30 cellular contexts compared by ENCODE assay signal in the genomic region with DNA sequence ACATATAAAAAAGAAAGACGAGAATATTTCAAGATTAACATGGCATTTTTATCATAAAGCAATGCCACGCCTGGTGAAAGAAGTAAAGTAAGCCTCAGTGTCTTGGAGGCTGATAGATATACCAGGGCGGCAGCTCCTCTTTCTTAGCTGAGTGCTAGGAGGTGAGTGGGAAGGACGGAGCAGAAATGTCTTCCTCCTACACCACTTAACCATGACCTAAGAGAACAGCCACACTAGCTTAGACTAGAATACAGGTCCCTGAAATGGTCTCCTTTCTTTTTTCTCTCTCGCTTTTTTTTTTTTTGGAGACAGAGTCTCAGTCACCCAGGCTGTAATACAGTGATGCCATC.
"Had no signal": no experiment of that assay in that cellular context is flagged by ENCODE, and none has a peak within 500 bp of the region (broad histone marks: within the 10 kb centered on the region; RNA-seq: fewer than 3 reads in every experiment).

No MANE protein-coding gene starts in this region.

- DNase-seq: activated CD4-positive, alpha-beta memory T cell treated with anti-CD3 and anti-CD28 coated beads for 36 hours; activated CD4-positive, alpha-beta T cell treated with anti-CD3 and anti-CD28 coated beads for 36 hours; activated CD4-positive, alpha-beta T cell treated with anti-CD3 and anti-CD28 coated beads, Interleukin-2, amount 10 ng/mL, durations not matched to agents 24 days and 14 days; activated CD4-positive, CD25-positive, alpha-beta regulatory T cell; activated CD4-positive, CD25-positive, alpha-beta regulatory T cell treated with anti-CD3 and anti-CD28 coated beads, Interleukin-2, amount 50 U/mL, for 72 hours; activated CD8-positive, alpha-beta memory T cell treated with anti-CD3 and anti-CD28 coated beads, Interleukin-2, amount 10 ng/mL, durations not matched to agents 7 days and 5 days; activated CD8-positive, alpha-beta memory T cell treated with anti-CD3 and anti-CD28 coated beads, Interleukin-2, amount 50 U/mL, for 4 hours; activated CD8-positive, alpha-beta T cell treated with anti-CD3 and anti-CD28 coated beads, Interleukin-2, amount 10 ng/mL, durations not matched to agents 7 days and 5 days; activated effector memory CD4-positive, alpha-beta T cell treated with anti-CD3 and anti-CD28 coated beads, Interleukin-2, amount 50 U/mL, for 16 hours; activated naive CD4-positive, alpha-beta T cell treated with anti-CD3 and anti-CD28 coated beads for 36 hours; activated naive CD8-positive, alpha-beta T cell treated with anti-CD3 and anti-CD28 coated beads for 36 hours; activated naive CD8-positive, alpha-beta T cell treated with anti-CD3 and anti-CD28 coated beads, Interleukin-2, amount 50 U/mL, for 24 hours; activated T-cell treated with anti-CD3 and anti-CD28 coated beads, Interleukin-2, amount 50 U/mL, for 1 hour; activated T-cell treated with anti-CD3 and anti-CD28 coated beads, Interleukin-2, amount 50 U/mL, for 48 hours; adrenal gland; amygdala; aorta; body of pancreas; cerebellar nuclear complex; colonic mucosa; effector CD8-positive, alpha-beta T cell; foreskin fibroblast; hippocampal formation; T1000; WERI-Rb-1 had no signal

- H3K9me3 Mint-ChIP-seq: activated CD4-positive, alpha-beta memory T cell treated with anti-CD3 and anti-CD28 coated beads for 36 hours; activated CD4-positive, alpha-beta T cell treated with anti-CD3 and anti-CD28 coated beads, Interleukin-2, amount 10 ng/mL, durations not matched to agents 24 days and 14 days; activated naive CD4-positive, alpha-beta T cell treated with anti-CD3 and anti-CD28 coated beads for 36 hours; activated naive CD4-positive, alpha-beta T cell treated with anti-CD3 and anti-CD28 coated beads, Interleukin-2, amount 50 U/mL, for 24 hours; activated naive CD8-positive, alpha-beta T cell treated with anti-CD3 and anti-CD28 coated beads for 36 hours; activated T-helper 1 cell treated with anti-CD3 and anti-CD28 coated beads, Interleukin-12 subunit alpha, Interleukin-12 subunit beta, Interleukin-2, Interleukin-4 antibody, amounts not matched to agents 30 ng/mL and 10 ng/mL and 1 ng/mL, durations not matched to agents 14 hours and 24 hours and 36 hours; activated T-helper 2 cell treated with anti-CD3 and anti-CD28 coated beads, Interferon-gamma antibody, Interleukin-2, Interleukin-4, amounts not matched to agents 10 μg/mL and 5 μg/mL and 100 μg/mL, durations not matched to agents 14 hours and 24 hours and 36 hours; T-helper 2 cell treated with Interferon-gamma antibody and Interleukin-4, amounts not matched to agents 5 μg/mL and 100 μg/mL, for 36 hours had no signal

- H3K36me3 ChIP-seq: adrenal gland, colonic mucosa, WERI-Rb-1 had no signal

- H3K27me3 Mint-ChIP-seq: activated CD4-positive, alpha-beta memory T cell treated with anti-CD3 and anti-CD28 coated beads for 36 hours; activated CD4-positive, alpha-beta T cell treated with anti-CD3 and anti-CD28 coated beads for 36 hours; activated CD4-positive, alpha-beta T cell treated with anti-CD3 and anti-CD28 coated beads, Interleukin-2, amount 10 ng/mL, durations not matched to agents 24 days and 14 days; activated naive CD4-positive, alpha-beta T cell treated with anti-CD3 and anti-CD28 coated beads, Interleukin-2, amount 50 U/mL, for 24 hours; activated naive CD8-positive, alpha-beta T cell treated with anti-CD3 and anti-CD28 coated beads for 36 hours; activated naive CD8-positive, alpha-beta T cell treated with anti-CD3 and anti-CD28 coated beads, Interleukin-2, amount 50 U/mL, for 24 hours had no signal

- H3K27me3 ChIP-seq: adrenal gland, body of pancreas, colonic mucosa had no signal

- H3K4me1 Mint-ChIP-seq: activated CD4-positive, alpha-beta T cell treated with anti-CD3 and anti-CD28 coated beads for 36 hours; activated CD4-positive, alpha-beta T cell treated with anti-CD3 and anti-CD28 coated beads, Interleukin-2, amount 10 ng/mL, durations not matched to agents 24 days and 14 days; activated CD8-positive, alpha-beta memory T cell treated with anti-CD3 and anti-CD28 coated beads, Interleukin-2, amount 10 ng/mL, durations not matched to agents 7 days and 5 days; activated naive CD4-positive, alpha-beta T cell treated with anti-CD3 and anti-CD28 coated beads, Interleukin-2, amount 50 U/mL, for 24 hours; activated naive CD8-positive, alpha-beta T cell treated with anti-CD3 and anti-CD28 coated beads for 36 hours; activated naive CD8-positive, alpha-beta T cell treated with anti-CD3 and anti-CD28 coated beads, Interleukin-2, amount 50 U/mL, for 24 hours had no signal

- ATAC-seq: activated CD4-positive, alpha-beta T cell treated with anti-CD3 and anti-CD28 coated beads for 36 hours; activated CD8-positive, alpha-beta memory T cell treated with anti-CD3 and anti-CD28 coated beads, Interleukin-2, amount 10 ng/mL, durations not matched to agents 7 days and 5 days; activated CD8-positive, alpha-beta T cell treated with anti-CD3 and anti-CD28 coated beads, Interleukin-2, amount 10 ng/mL, durations not matched to agents 7 days and 5 days; activated naive CD8-positive, alpha-beta T cell treated with anti-CD3 and anti-CD28 coated beads, Interleukin-2, amount 50 U/mL, for 24 hours; body of pancreas; esophagus mucosa had no signal

- H3K4me3 Mint-ChIP-seq: activated CD4-positive, alpha-beta memory T cell treated with anti-CD3 and anti-CD28 coated beads for 36 hours; activated CD4-positive, alpha-beta T cell treated with anti-CD3 and anti-CD28 coated beads for 36 hours; activated CD4-positive, alpha-beta T cell treated with anti-CD3 and anti-CD28 coated beads, Interleukin-2, amount 10 ng/mL, durations not matched to agents 24 days and 14 days; activated CD8-positive, alpha-beta memory T cell treated with anti-CD3 and anti-CD28 coated beads, Interleukin-2, amount 10 ng/mL, durations not matched to agents 7 days and 5 days; activated CD8-positive, alpha-beta T cell treated with anti-CD3 and anti-CD28 coated beads, Interleukin-2, amount 10 ng/mL, durations not matched to agents 7 days and 5 days; activated naive CD4-positive, alpha-beta T cell treated with anti-CD3 and anti-CD28 coated beads for 36 hours; activated naive CD4-positive, alpha-beta T cell treated with anti-CD3 and anti-CD28 coated beads, Interleukin-2, amount 50 U/mL, for 24 hours; activated naive CD8-positive, alpha-beta T cell treated with anti-CD3 and anti-CD28 coated beads for 36 hours; activated naive CD8-positive, alpha-beta T cell treated with anti-CD3 and anti-CD28 coated beads, Interleukin-2, amount 50 U/mL, for 24 hours; activated T-helper 1 cell treated with anti-CD3 and anti-CD28 coated beads, Interleukin-12 subunit alpha, Interleukin-12 subunit beta, Interleukin-2, Interleukin-4 antibody, amounts not matched to agents 30 ng/mL and 10 ng/mL and 1 ng/mL, durations not matched to agents 14 hours and 24 hours and 36 hours; T-helper 2 cell treated with Interferon-gamma antibody and Interleukin-4, amounts not matched to agents 5 μg/mL and 100 μg/mL, for 36 hours had no signal

- H3K36me3 Mint-ChIP-seq: activated CD4-positive, alpha-beta memory T cell treated with anti-CD3 and anti-CD28 coated beads for 36 hours; activated CD8-positive, alpha-beta memory T cell treated with anti-CD3 and anti-CD28 coated beads, Interleukin-2, amount 10 ng/mL, durations not matched to agents 7 days and 5 days; activated naive CD4-positive, alpha-beta T cell treated with anti-CD3 and anti-CD28 coated beads, Interleukin-2, amount 50 U/mL, for 24 hours; activated naive CD8-positive, alpha-beta T cell treated with anti-CD3 and anti-CD28 coated beads for 36 hours had no signal

- H3K4me1 ChIP-seq: adrenal gland, body of pancreas, colonic mucosa had no signal

- H3K9me3 ChIP-seq: adrenal gland, body of pancreas, colonic mucosa had no signal

- H3K4me3 ChIP-seq: adrenal gland, body of pancreas, colonic mucosa had no signal

- H3K27ac Mint-ChIP-seq: activated CD4-positive, alpha-beta memory T cell treated with anti-CD3 and anti-CD28 coated beads for 36 hours; activated CD4-positive, alpha-beta T cell treated with anti-CD3 and anti-CD28 coated beads for 36 hours; activated CD4-positive, alpha-beta T cell treated with anti-CD3 and anti-CD28 coated beads, Interleukin-2, amount 10 ng/mL, durations not matched to agents 24 days and 14 days; activated CD8-positive, alpha-beta memory T cell treated with anti-CD3 and anti-CD28 coated beads, Interleukin-2, amount 10 ng/mL, durations not matched to agents 7 days and 5 days; activated CD8-positive, alpha-beta T cell treated with anti-CD3 and anti-CD28 coated beads, Interleukin-2, amount 10 ng/mL, durations not matched to agents 7 days and 5 days; activated naive CD4-positive, alpha-beta T cell treated with anti-CD3 and anti-CD28 coated beads for 36 hours; activated naive CD4-positive, alpha-beta T cell treated with anti-CD3 and anti-CD28 coated beads, Interleukin-2, amount 50 U/mL, for 24 hours; activated naive CD8-positive, alpha-beta T cell treated with anti-CD3 and anti-CD28 coated beads for 36 hours; activated naive CD8-positive, alpha-beta T cell treated with anti-CD3 and anti-CD28 coated beads, Interleukin-2, amount 50 U/mL, for 24 hours; activated T-helper 1 cell treated with anti-CD3 and anti-CD28 coated beads, Interleukin-12 subunit alpha, Interleukin-12 subunit beta, Interleukin-2, Interleukin-4 antibody, amounts not matched to agents 30 ng/mL and 10 ng/mL and 1 ng/mL, durations not matched to agents 14 hours and 24 hours and 36 hours; activated T-helper 2 cell treated with anti-CD3 and anti-CD28 coated beads, Interferon-gamma antibody, Interleukin-2, Interleukin-4, amounts not matched to agents 10 μg/mL and 5 μg/mL and 100 μg/mL, durations not matched to agents 14 hours and 24 hours and 36 hours; T-helper 2 cell treated with Interferon-gamma antibody and Interleukin-4, amounts not matched to agents 5 μg/mL and 100 μg/mL, for 36 hours had no signal

- H3K27ac ChIP-seq: adrenal gland, body of pancreas, colonic mucosa, WERI-Rb-1 had no signal
